27 cellular contexts compared by ENCODE assay signal in the genomic region with DNA sequence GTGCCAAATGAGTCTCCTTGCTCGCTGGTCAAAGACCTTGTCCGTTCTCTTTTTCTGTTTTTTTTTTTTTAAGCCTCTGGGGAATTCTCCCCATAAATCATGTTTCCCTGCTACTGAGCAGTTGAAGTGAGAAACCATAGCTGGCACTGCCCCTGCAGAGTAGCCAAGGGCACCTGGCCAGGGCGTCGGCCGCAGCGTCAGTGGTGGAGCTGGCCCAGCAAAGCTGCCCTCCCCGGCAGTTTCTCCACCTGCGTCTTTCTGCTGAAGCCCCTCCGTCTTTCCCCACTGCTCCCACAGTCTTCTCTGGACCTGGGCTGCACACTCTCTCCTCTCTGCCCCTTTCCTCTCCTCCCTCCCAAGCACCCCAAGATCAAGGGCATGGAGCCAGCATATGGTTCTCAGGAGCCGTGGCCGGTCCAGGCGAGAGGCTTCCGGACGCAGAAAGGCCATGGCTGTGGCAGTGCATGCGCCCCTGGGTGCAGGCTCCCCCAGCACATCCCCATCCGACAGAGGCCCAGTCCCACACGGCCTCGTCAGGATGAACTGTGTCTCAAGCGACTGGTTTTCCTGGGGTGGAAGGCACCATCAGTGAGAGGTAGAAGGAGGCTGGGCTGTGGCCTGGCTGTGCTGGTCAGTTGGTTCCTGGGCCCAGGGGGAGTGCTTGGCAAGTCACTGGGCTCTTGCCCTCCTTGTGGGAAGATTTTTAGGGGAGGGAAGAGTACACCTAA.
DNase-seq lines count a peak whose midpoint lies in the region; ATAC-seq, FAIRE-seq and TF ChIP-seq lines count a peak whose summit lies in the region.
"Had no signal": no experiment of that assay in that cellular context is flagged by ENCODE, and none has a peak within 500 bp of the region (broad histone marks: within the 10 kb centered on the region; RNA-seq: fewer than 3 reads in every experiment).

No MANE protein-coding gene starts in this region.

- no peak overlapping the region for H3K27ac ChIP-seq in pancreas
- H3K27ac ChIP-seq: BLaER1 treated with 17β-estradiol and CSF1 and Interleukin-3, amounts not matched to agents 10 nM and 100 nM; esophagus squamous epithelium; hepatocyte; uterus; VCaP had no signal

- intact Hi-C loops in pancreas (cut with DNase I) = loop anchor here in 1 of 3 donors (10.0 kb wide), 1 partner anchor 325 kb away; a partner anchor contains a TSS

- TF ChIP-seq CTCF in pancreas (IDR thresholded peaks at IDR 0.05) = no peak
- TF ChIP-seq CTCF in BE2C (IDR thresholded peaks at IDR 0.05; ENCODE audit: low read depth, low read length) = no peak

- H3K4me1 ChIP-seq in pancreas (no peaks in the 10 kb centered on the region), BE2C (no peaks in the 10 kb centered on the region)
- H3K4me1 ChIP-seq: esophagus squamous epithelium, uterus had no signal

- peak; percentile 40 for DNase-seq in activated CD8-positive, alpha-beta memory T cell treated with anti-CD3 and anti-CD28 coated beads, Interleukin-2, amount 50 U/mL, for 48 hours
- DNase-seq in activated CD8-positive, alpha-beta memory T cell treated with anti-CD3 and anti-CD28 coated beads, Interleukin-2, amount 50 U/mL, for 4 hours = no peak
- DNase-seq in D341Med (ENCODE audit: low spot score) (peak; percentile 26), ecto neural progenitor cell (ENCODE audit: low spot score) (peak; percentile 36), pancreas (peak; percentile 15 to 71 (median 52)), BE2C (no peak), EL (no peak)
- DNase-seq: activated CD4-positive, alpha-beta T cell treated with anti-CD3 and anti-CD28 coated beads, Interleukin-2, amount 10 ng/mL, durations not matched to agents 24 days and 14 days; activated naive CD4-positive, alpha-beta T cell; effector memory CD8-positive, alpha-beta T cell; esophagus squamous epithelium; immature natural killer cell; NCI-H1105 treated with DMSO at 0.1 percent for 48 hours; NCI-H2029; NCI-H2227 treated with DMSO at 0.1 percent for 48 hours; NCI-H69 had no signal

- no peak overlapping the region for H3K4me3 ChIP-seq in pancreas
- no peak overlapping the region for H3K4me3 ChIP-seq in BE2C (ENCODE audit: low read depth, low read length)
- H3K4me3 ChIP-seq: BLaER1 treated with 17β-estradiol and CSF1 and Interleukin-3, amounts not matched to agents 10 nM and 100 nM; esophagus squamous epithelium; hepatocyte; mucosa of descending colon; smooth muscle cell; uterus had no signal

- peak; percentile 40 to 83 (median 76) for ATAC-seq in pancreas
- no peak for ATAC-seq in HG02870 (IDR thresholded peaks at IDR 0.05; ENCODE audit: unreplicated experiment)
- ATAC-seq: activated CD8-positive, alpha-beta memory T cell treated with anti-CD3 and anti-CD28 coated beads, Interleukin-2, amount 10 ng/mL, durations not matched to agents 7 days and 5 days; effector memory CD8-positive, alpha-beta T cell; stimulated activated effector memory CD8-positive, alpha-beta T cell treated with anti-CD3 and anti-CD28 coated beads, Interleukin-12 subunit alpha, Interleukin-12 subunit beta, amount 100 ng/mL, for 72 hours had no signal

- H3K9me3 ChIP-seq in pancreas (no peaks in the 10 kb centered on the region), BE2C (no peaks in the 10 kb centered on the region)
- H3K9me3 ChIP-seq: esophagus squamous epithelium, mucosa of descending colon, uterus had no signal

- H3K36me3 ChIP-seq in pancreas (no peaks in the 10 kb centered on the region), BE2C (no peaks in the 10 kb centered on the region)
- H3K36me3 ChIP-seq: BLaER1 treated with 17β-estradiol and CSF1 and Interleukin-3, amounts not matched to agents 10 nM and 100 nM; esophagus squamous epithelium; uterus had no signal

- no peak for FAIRE-seq in pancreas (lab: Jason Lieb, UNC)
- FAIRE-seq: colon, frontal cortex had no signal

- H3K27me3 ChIP-seq in pancreas (no peaks in the 10 kb centered on the region), BE2C (no peaks in the 10 kb centered on the region)
- H3K27me3 ChIP-seq: hepatocyte, uterus had no signal

- WGBS in pancreas, 2 donors = 70% methylated on average over 19 of the region's 19 CpGs

Comparison
In these comparisons a context has a peak if more than half of its experiments do, and no peak if none do; other contexts are left out.
1. DNase-seq: peak in activated CD8-positive, alpha-beta memory T cell treated with anti-CD3 and anti-CD28 coated beads, Interleukin-2, amount 50 U/mL, for 48 hours (single experiment), D341Med (single experiment), ecto neural progenitor cell (single experiment) and pancreas (6 of 6); none in activated CD8-positive, alpha-beta memory T cell treated with anti-CD3 and anti-CD28 coated beads, Interleukin-2, amount 50 U/mL, for 4 hours (single experiment), BE2C (single experiment) and EL (single experiment).